21 cellular contexts compared by ENCODE assay signal in the genomic region with DNA sequence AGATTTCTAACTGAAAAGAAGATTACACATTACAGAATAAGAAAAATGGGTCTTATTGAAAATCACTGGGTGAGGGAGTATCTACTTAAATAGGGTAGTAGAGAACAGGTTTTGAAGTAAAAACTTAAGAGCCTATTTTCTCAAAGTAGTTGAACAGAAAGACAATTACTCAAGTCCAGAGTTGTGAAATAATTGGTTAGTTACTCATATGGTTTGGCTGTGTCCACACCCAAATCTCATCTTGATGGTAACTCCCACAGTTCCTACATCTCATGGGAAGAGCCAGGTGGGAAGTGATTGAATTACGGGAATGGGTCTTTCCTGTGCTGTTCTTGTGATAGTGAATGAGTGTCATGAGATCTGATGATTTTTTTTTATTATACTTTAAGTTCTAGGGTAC.
DNase-seq lines count a peak whose midpoint lies in the region; ATAC-seq lines count a peak whose summit lies in the region.
"Had no signal": no experiment of that assay in that cellular context is flagged by ENCODE, and none has a peak within 500 bp of the region (broad histone marks: within the 10 kb centered on the region; RNA-seq: fewer than 3 reads in every experiment).

No MANE protein-coding gene starts in this region.

- no peak overlapping the region for H3K27ac Mint-ChIP-seq in T-cell
- H3K27ac Mint-ChIP-seq: B cell; CD4-positive, alpha-beta T cell had no signal

- no peak overlapping the region for H3K4me3 Mint-ChIP-seq in T-cell
- H3K4me3 Mint-ChIP-seq: B cell; CD4-positive, alpha-beta T cell had no signal

- peaks cover 4 to 5% of the 10 kb centered on the region in 2 donors for H3K27me3 Mint-ChIP-seq in T-cell
- H3K27me3 Mint-ChIP-seq: B cell had no signal

- H3K9me3 Mint-ChIP-seq in T-cell = no peaks in the 10 kb centered on the region
- H3K9me3 Mint-ChIP-seq: CD4-positive, alpha-beta T cell had no signal

- no peak overlapping the region for H3K27ac ChIP-seq in epithelial cell of prostate
- H3K27ac ChIP-seq: RWPE1, SJCRH30 had no signal

- CTCF ChIA-PET in T-cell (lab: Charles Lee) = no interaction called here

- no peaks in the 10 kb centered on the region for H3K4me1 Mint-ChIP-seq in T-cell
- H3K4me1 Mint-ChIP-seq: B cell had no signal

- no peaks in the 10 kb centered on the region for H3K36me3 Mint-ChIP-seq in T-cell

- no peak for ATAC-seq in T-cell (replicated peaks in 1 of 4)

- POLR2A ChIA-PET in T-cell (lab: Charles Lee) = no interaction called here

- DNase-seq in ELR (ENCODE audit: low read depth) (peak; percentile 9), MV-4-11 (lab: John Stamatoyannopoulos, UW) (peak; percentile 21), epithelial cell of prostate (ENCODE audit: low read depth, low spot score) (peak; percentile 12), iris pigment epithelial cell (ENCODE audit: low read depth) (peak; percentile 36), DMS 273 (lab: John Stamatoyannopoulos, UW; ENCODE audit: unreplicated experiment) (no peak), T-cell (no peak)
- DNase-seq in activated CD4-positive, CD25-positive, alpha-beta regulatory T cell treated with anti-CD3 and anti-CD28 coated beads, Interleukin-2, amount 50 U/mL, for 72 hours = no peak
- DNase-seq: ACHN; Calu3; CD4-positive, alpha-beta T cell; DMS79; GDM1; Karpas-422; NCI-H1436 treated with DMSO at 0.1 percent for 48 hours; NCI-H2081 treated with DMSO at 0.1 percent for 48 hours; NCI-H2227 treated with DMSO at 0.1 percent for 48 hours; NCI-H526; NK-92 treated with Interleukin-12 subunit alpha and Interleukin-12 subunit beta, amount 100 ng/mL, for 24 hours; SJCRH30 had no signal

Comparison
In these comparisons a context has a peak if more than half of its experiments do, and no peak if none do; other contexts are left out.
1. DNase-seq: peak in ELR (single experiment), MV-4-11 (single experiment), epithelial cell of prostate (single experiment) and iris pigment epithelial cell (single experiment); none in DMS 273 (single experiment), T-cell (0 of 34) and activated CD4-positive, CD25-positive, alpha-beta regulatory T cell treated with anti-CD3 and anti-CD28 coated beads, Interleukin-2, amount 50 U/mL, for 72 hours (single experiment).